In genomic region chr9:78858266-78858665, GRCh38 we compare ENCODE assay signal across 26 cellular contexts.
"Had no signal": no experiment of that assay in that cellular context is flagged by ENCODE, and none has a peak within 500 bp of the region (broad histone marks: within the 10 kb centered on the region; RNA-seq: fewer than 3 reads in every experiment).

No MANE protein-coding gene starts in this region.

- H3K27ac ChIP-seq: breast epithelium, esophagus squamous epithelium, gastroesophageal sphincter, heart left ventricle, neural progenitor cell, sigmoid colon, stomach, suprapubic skin, tibial nerve had no signal

- H3K27ac Mint-ChIP-seq: activated naive CD4-positive, alpha-beta T cell treated with anti-CD3 and anti-CD28 coated beads, Interleukin-2, amount 10 ng/mL, durations not matched to agents 7 days and 5 days; effector memory CD8-positive, alpha-beta T cell; neural progenitor cell; stimulated activated memory B cell treated with anti-CD40 and anti-IgM and Interleukin-4, amounts not matched to agents 10 μg/mL and 1 μg/mL and 100 μg/mL, for 72 hours; T-helper 1 cell treated with Interleukin-12 subunit alpha and Interleukin-12 subunit beta and Interleukin-4 antibody, amounts not matched to agents 30 μg/mL and 1 μg/mL, for 36 hours; WTC11 had no signal

- H3K9me3 ChIP-seq: breast epithelium, esophagus squamous epithelium, gastroesophageal sphincter, heart left ventricle, sigmoid colon, stomach, suprapubic skin, tibial nerve had no signal

- H3K4me3 ChIP-seq: breast epithelium, esophagus squamous epithelium, gastroesophageal sphincter, heart left ventricle, neural progenitor cell, sigmoid colon, smooth muscle cell, stomach, suprapubic skin, tibial nerve had no signal

- FAIRE-seq: colon, islet of Langerhans had no signal

- H3K4me2 ChIP-seq: smooth muscle cell had no signal

- H3K9me3 Mint-ChIP-seq: activated naive CD4-positive, alpha-beta T cell treated with anti-CD3 and anti-CD28 coated beads, Interleukin-2, amount 10 ng/mL, durations not matched to agents 7 days and 5 days; central memory CD8-positive, alpha-beta T cell; neural progenitor cell; T-helper 1 cell treated with Interleukin-12 subunit alpha and Interleukin-12 subunit beta and Interleukin-4 antibody, amounts not matched to agents 30 μg/mL and 1 μg/mL, for 36 hours; WTC11 had no signal

- H3K36me3 Mint-ChIP-seq: activated naive CD4-positive, alpha-beta T cell treated with anti-CD3 and anti-CD28 coated beads, Interleukin-2, amount 10 ng/mL, durations not matched to agents 7 days and 5 days; neural progenitor cell; stimulated activated memory B cell treated with anti-CD40 and anti-IgM and Interleukin-4, amounts not matched to agents 10 μg/mL and 1 μg/mL and 100 μg/mL, for 72 hours; WTC11 had no signal

- H3K4me1 ChIP-seq: breast epithelium, esophagus squamous epithelium, gastroesophageal sphincter, heart left ventricle, sigmoid colon, stomach, suprapubic skin, tibial nerve had no signal

- H3K4me3 Mint-ChIP-seq: activated naive CD4-positive, alpha-beta T cell treated with anti-CD3 and anti-CD28 coated beads, Interleukin-2, amount 10 ng/mL, durations not matched to agents 7 days and 5 days; central memory CD8-positive, alpha-beta T cell; effector memory CD8-positive, alpha-beta T cell; stimulated activated memory B cell treated with anti-CD40 and anti-IgM and Interleukin-4, amounts not matched to agents 10 μg/mL and 1 μg/mL and 100 μg/mL, for 72 hours; T-helper 1 cell treated with Interleukin-12 subunit alpha and Interleukin-12 subunit beta and Interleukin-4 antibody, amounts not matched to agents 30 μg/mL and 1 μg/mL, for 36 hours; WTC11 had no signal

- H3K36me3 ChIP-seq: breast epithelium, esophagus squamous epithelium, gastroesophageal sphincter, heart left ventricle, neural progenitor cell, sigmoid colon, stomach, suprapubic skin, tibial nerve had no signal

- H3K9ac ChIP-seq: neural progenitor cell had no signal

- H3K27me3 ChIP-seq: breast epithelium, esophagus squamous epithelium, gastroesophageal sphincter, heart left ventricle, neural progenitor cell, sigmoid colon, stomach, suprapubic skin, tibial nerve had no signal

- H3K27me3 Mint-ChIP-seq: activated naive CD4-positive, alpha-beta T cell treated with anti-CD3 and anti-CD28 coated beads, Interleukin-2, amount 10 ng/mL, durations not matched to agents 7 days and 5 days; central memory CD8-positive, alpha-beta T cell; effector memory CD8-positive, alpha-beta T cell had no signal

- DNase-seq: activated CD4-positive, alpha-beta T cell treated with anti-CD3 and anti-CD28 coated beads, Interleukin-2, amount 50 U/mL, for 4 hours; activated CD8-positive, alpha-beta memory T cell treated with anti-CD3 and anti-CD28 coated beads, Interleukin-2, amount 50 U/mL, for 48 hours; activated effector memory CD4-positive, alpha-beta T cell treated with Interleukin-2 at 50 U/mL for 16 hours; activated naive CD4-positive, alpha-beta T cell treated with anti-CD3 and anti-CD28 coated beads, Interleukin-2, amount 10 ng/mL, durations not matched to agents 7 days and 5 days; activated T-cell treated with anti-CD3 and anti-CD28 coated beads, Interleukin-2, amount 50 U/mL, for 48 hours; aorta; effector memory CD8-positive, alpha-beta T cell; esophagus squamous epithelium; heart left ventricle; left ventricle myocardium superior; sigmoid colon; stimulated activated CD4-positive, alpha-beta T cell treated with anti-CD3 and anti-CD28 coated beads, Interleukin-15, amount 100 ng/mL, for 24 hours; stomach; T1000 had no signal

- ATAC-seq: effector memory CD8-positive, alpha-beta T cell; gastroesophageal sphincter; heart left ventricle; left ventricle myocardium superior; stimulated activated memory B cell treated with anti-CD40 and anti-IgM and Interleukin-4, amounts not matched to agents 10 μg/mL and 1 μg/mL and 100 μg/mL, for 72 hours; WTC11 had no signal

- H3K4me1 Mint-ChIP-seq: activated naive CD4-positive, alpha-beta T cell treated with anti-CD3 and anti-CD28 coated beads, Interleukin-2, amount 10 ng/mL, durations not matched to agents 7 days and 5 days; central memory CD8-positive, alpha-beta T cell had no signal

- H2AFZ ChIP-seq: neural progenitor cell had no signal
